Comparison of ENCODE assay signal across 8 cellular contexts in the genomic region with DNA sequence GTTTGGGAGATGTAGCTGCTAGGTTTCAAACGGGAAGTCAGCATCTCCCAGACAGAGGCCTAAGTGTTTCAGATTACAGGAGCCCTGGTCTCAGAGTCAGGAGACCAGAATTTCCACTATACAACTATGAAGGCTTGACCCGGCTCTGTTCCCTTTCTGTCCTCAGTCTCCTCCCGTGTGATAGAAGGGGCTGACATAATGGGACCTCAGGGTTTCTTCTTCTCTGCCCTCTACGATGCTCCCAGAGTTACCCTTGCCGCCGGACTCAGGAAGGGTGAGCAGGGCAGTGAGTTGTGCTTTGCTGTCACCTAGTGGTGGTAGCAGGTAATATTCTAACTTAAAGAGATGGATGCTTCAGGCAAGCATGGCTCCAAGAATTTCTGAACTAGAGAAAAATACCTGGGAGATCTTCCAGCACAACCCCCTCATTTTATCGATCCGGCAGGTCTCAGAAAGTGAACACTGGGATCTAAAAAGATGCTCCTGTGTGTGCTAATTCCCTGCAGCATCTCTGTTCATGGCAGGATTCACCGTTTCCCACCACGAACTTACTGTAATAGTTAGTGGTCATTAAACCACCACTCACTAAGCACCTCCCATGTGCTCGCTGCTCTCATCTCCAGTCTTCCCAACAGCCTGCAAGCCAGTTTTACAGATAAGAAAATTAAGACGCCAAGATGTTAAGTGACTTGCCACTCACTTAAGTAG.
DNase-seq lines count a peak whose midpoint lies in the region; ATAC-seq and TF ChIP-seq lines count a peak whose summit lies in the region.

No MANE protein-coding gene starts in this region.

- peaks cover 10% of the 10 kb centered on the region for H3K4me1 Mint-ChIP-seq in Calu3 (ENCODE audit: low read depth, unreplicated experiment)

- H3K9me3 ChIP-seq in right lobe of liver, result no peaks in the 10 kb centered on the region

- H3K27me3 ChIP-seq in right lobe of liver, result no peaks in the 10 kb centered on the region

- H3K9me3 Mint-ChIP-seq in Calu3 (ENCODE audit: low read depth, unreplicated experiment), result no peaks in the 10 kb centered on the region

- 23% methylated on average over 11 of the region's 12 CpGs for WGBS in right lobe of liver (ENCODE audit: insufficient coverage, low coverage, low lambda C conversion rate, missing lambda C conversion rate)

- peaks cover 0 to 6% (median 0%) of the 10 kb centered on the region in 4 donors for H3K4me1 ChIP-seq in right lobe of liver

- ATAC-seq in right lobe of liver, result peak; percentile 84 to 89 (median 86)

- CTCF ChIA-PET in Calu3 (lab: Charles Lee), result interaction anchor here (4.4 kb wide), 1 partner anchor 51 kb away, joined by 88 read pairs; no protein-coding TSS in a partner anchor

- H3K36me3 ChIP-seq in right lobe of liver, result no peaks in the 10 kb centered on the region

- intact Hi-C loops in Calu3 (cut with micrococcal nuclease; ENCODE audit: unreplicated experiment) (loop anchor here (1.0 to 5.0 kb wide), 2 partner anchors 52 to 293 kb away; no protein-coding TSS in a partner anchor), right lobe of liver (cut with DNase I) (loop anchor here (5.0 to 10.0 kb wide), 2 partner anchors 53 to 55 kb away; no protein-coding TSS in a partner anchor)

- TF ChIP-seq CTCF in Calu3 (IDR thresholded peaks at IDR 0.05; ENCODE audit: unreplicated experiment) (peak; percentile 80), WI38 (IDR thresholded peaks at IDR 0.05; ENCODE audit: low read depth, low read length) (peak; percentile 90), coronary artery (IDR thresholded peaks at IDR 0.05) (peak; percentile 83), right lobe of liver (IDR thresholded peaks at IDR 0.05) (peak; percentile 83 to 87 (median 86))

- H3K4me3 Mint-ChIP-seq in Calu3 (ENCODE audit: low read depth, unreplicated experiment), result no peak overlapping the region

- no peak for TF ChIP-seq POLR2A in right lobe of liver (IDR thresholded peaks at IDR 0.05)

- DNase-seq in Calu3, result peak; percentile 65
- peak; percentile 77 for DNase-seq in H4 (ENCODE audit: low spot score)
- DNase-seq in NCI-H2171 (lab: John Stamatoyannopoulos, UW), result peak; percentile 74
- no peak for DNase-seq in coronary artery (ENCODE audit: low spot score)
- peak in 1 of 3 donors; percentile 47 for DNase-seq in right lobe of liver
- DNase-seq in stimulated activated CD8-positive, alpha-beta memory T cell treated with anti-CD3 and anti-CD28 coated beads, Interleukin-15, amount 100 ng/mL, for 1 hour (ENCODE audit: low read depth), result peak; percentile 8
- no peak for DNase-seq in OCI-M2 (lab: John Stamatoyannopoulos, UW; ENCODE audit: unreplicated experiment)

- peaks cover 57% of the 10 kb centered on the region for H3K27me3 Mint-ChIP-seq in Calu3 (ENCODE audit: unreplicated experiment)

- H3K27ac ChIP-seq in coronary artery (no peak overlapping the region), right lobe of liver (no peak overlapping the region)

- BruUV-seq in Calu3 (replicated peaks; lab: Mats Ljungman, UMichigan), result no TSS peak

- H3K36me3 Mint-ChIP-seq in Calu3 (ENCODE audit: insufficient read depth, unreplicated experiment), result peaks cover 9% of the 10 kb centered on the region

- no peak overlapping the region for H3K27ac Mint-ChIP-seq in Calu3 (ENCODE audit: unreplicated experiment)

- H3K4me3 ChIP-seq in WI38 (ENCODE audit: low read depth, low read length), result no peak overlapping the region
- H3K4me3 ChIP-seq in coronary artery, result no peak overlapping the region
- no peak overlapping the region for H3K4me3 ChIP-seq in right lobe of liver

Comparison
In these comparisons a context has a peak if more than half of its experiments do, and no peak if none do; other contexts are left out.
1. DNase-seq: peak in Calu3 (single experiment), H4 (single experiment), NCI-H2171 (single experiment) and stimulated activated CD8-positive, alpha-beta memory T cell treated with anti-CD3 and anti-CD28 coated beads, Interleukin-15, amount 100 ng/mL, for 1 hour (single experiment); none in coronary artery (single experiment) and OCI-M2 (single experiment).
2. Peak in every context shown above with its lines, with median percentiles within 50 percentile points of each other: CTCF ChIP-seq.